Comparison of ENCODE assay signal across 26 cellular contexts in the genomic region with DNA sequence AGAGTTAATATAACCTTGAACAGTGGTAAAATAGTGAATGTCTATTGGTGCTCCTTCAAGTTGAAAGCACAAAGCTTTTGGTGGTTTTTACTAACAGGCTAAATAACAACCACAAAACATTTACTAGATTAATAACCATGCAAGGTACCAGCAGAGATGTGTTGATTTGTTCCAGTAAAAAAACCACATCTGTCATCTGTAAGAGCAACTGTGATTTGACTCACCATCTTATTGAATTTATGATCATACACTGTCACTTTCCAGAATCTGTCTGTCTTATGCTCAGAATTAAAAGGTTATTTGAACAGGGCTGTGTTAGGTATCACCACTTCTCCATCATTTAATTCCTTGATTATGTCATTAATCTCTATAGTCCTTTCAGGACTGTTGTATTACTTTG.
"Had no signal": no experiment of that assay in that cellular context is flagged by ENCODE, and none has a peak within 500 bp of the region (broad histone marks: within the 10 kb centered on the region; RNA-seq: fewer than 3 reads in every experiment).

No MANE protein-coding gene starts in this region.

- H3K27ac ChIP-seq: Peyer's patch, RWPE1, SJCRH30 had no signal

- H3K4me3 Mint-ChIP-seq: activated CD4-positive, alpha-beta memory T cell treated with anti-CD3 and anti-CD28 coated beads, Interleukin-2, amount 10 ng/mL, durations not matched to agents 7 days and 5 days; activated CD4-positive, alpha-beta T cell treated with anti-CD3 and anti-CD28 coated beads, Interleukin-2, amount 10 ng/mL, durations not matched to agents 7 days and 5 days; activated naive CD4-positive, alpha-beta T cell treated with anti-CD3 and anti-CD28 coated beads, Interleukin-2, amount 50 U/mL, for 24 hours; activated T-cell treated with anti-CD3 and anti-CD28 coated beads, Interleukin-2, amount 50 U/mL, for 24 hours; brain; T-helper 1 cell treated with Interleukin-12 subunit alpha and Interleukin-12 subunit beta and Interleukin-4 antibody, amounts not matched to agents 30 μg/mL and 1 μg/mL, for 36 hours had no signal

- H3K27ac Mint-ChIP-seq: activated CD4-positive, alpha-beta memory T cell treated with anti-CD3 and anti-CD28 coated beads, Interleukin-2, amount 10 ng/mL, durations not matched to agents 7 days and 5 days; activated CD4-positive, alpha-beta T cell treated with anti-CD3 and anti-CD28 coated beads, Interleukin-2, amount 10 ng/mL, durations not matched to agents 7 days and 5 days; activated naive CD4-positive, alpha-beta T cell treated with anti-CD3 and anti-CD28 coated beads, Interleukin-2, amount 50 U/mL, for 24 hours; activated T-cell treated with anti-CD3 and anti-CD28 coated beads, Interleukin-2, amount 50 U/mL, for 24 hours; brain; T-helper 1 cell treated with Interleukin-12 subunit alpha and Interleukin-12 subunit beta and Interleukin-4 antibody, amounts not matched to agents 30 μg/mL and 1 μg/mL, for 36 hours had no signal

- H3K27me3 ChIP-seq: Peyer's patch, SJCRH30 had no signal

- H3K9me3 ChIP-seq: Peyer's patch, SK-N-SH had no signal

- H3K36me3 ChIP-seq: Peyer's patch, SJCRH30 had no signal

- H3K4me3 ChIP-seq: Peyer's patch, SJCRH30 had no signal

- H3K4me1 Mint-ChIP-seq: activated CD4-positive, alpha-beta memory T cell treated with anti-CD3 and anti-CD28 coated beads, Interleukin-2, amount 10 ng/mL, durations not matched to agents 7 days and 5 days; activated CD4-positive, alpha-beta T cell treated with anti-CD3 and anti-CD28 coated beads, Interleukin-2, amount 10 ng/mL, durations not matched to agents 7 days and 5 days; activated naive CD4-positive, alpha-beta T cell treated with anti-CD3 and anti-CD28 coated beads, Interleukin-2, amount 50 U/mL, for 24 hours; brain had no signal

- FAIRE-seq: astrocyte had no signal

- H3K9me3 Mint-ChIP-seq: activated CD4-positive, alpha-beta memory T cell treated with anti-CD3 and anti-CD28 coated beads, Interleukin-2, amount 10 ng/mL, durations not matched to agents 7 days and 5 days; activated CD4-positive, alpha-beta T cell treated with anti-CD3 and anti-CD28 coated beads, Interleukin-2, amount 10 ng/mL, durations not matched to agents 7 days and 5 days; activated naive CD4-positive, alpha-beta T cell treated with anti-CD3 and anti-CD28 coated beads, Interleukin-2, amount 50 U/mL, for 24 hours; T-helper 1 cell treated with Interleukin-12 subunit alpha and Interleukin-12 subunit beta and Interleukin-4 antibody, amounts not matched to agents 30 μg/mL and 1 μg/mL, for 36 hours had no signal

- DNase-seq: activated CD4-positive, alpha-beta memory T cell treated with anti-CD3 and anti-CD28 coated beads, Interleukin-2, amount 10 ng/mL, durations not matched to agents 7 days and 5 days; activated CD4-positive, alpha-beta T cell treated with anti-CD3 and anti-CD28 coated beads for 1 hour; activated CD4-positive, alpha-beta T cell treated with anti-CD3 and anti-CD28 coated beads, Interleukin-2, amount 10 ng/mL, durations not matched to agents 7 days and 5 days; activated CD8-positive, alpha-beta memory T cell treated with anti-CD3 and anti-CD28 coated beads, Interleukin-2, amount 50 U/mL, for 48 hours; activated T-cell treated with anti-CD3 and anti-CD28 coated beads, Interleukin-2, amount 50 U/mL, for 24 hours; amygdala; IMR-90; Kasumi-1; KBM-7; NCI-H1092; NCI-H1417; NCI-H2029; NCI-H345; NCI-H510A; NCI-H526 treated with DMSO at 0.1 percent for 48 hours; NCI-H82; OCI-M1; Peyer's patch; Right ventricle myocardium superior; SK-N-SH had no signal

- H3K4me1 ChIP-seq: Peyer's patch had no signal

- H3K36me3 Mint-ChIP-seq: brain had no signal
